ENCODE assay signal across 4 cellular contexts in genomic region chr14:88085736-88086135, GRCh38.
TF ChIP-seq lines count a peak whose summit lies in the region.

No MANE protein-coding gene starts in this region.

TF ChIP-seq in HepG2, 621 proteins besides CTCF, POLR2A, EP300 and RAD21:
- TF ChIP-seq MAFF (IDR thresholded peaks at IDR 0.05; ENCODE audit: low read depth, low read length) (peak; percentile 84), MAFK (conservative IDR thresholded peaks at IDR 0.05 in 1 of 2, IDR thresholded peaks at IDR 0.05 in 1 of 2; ENCODE audit: low read length in 2 of 2) (peak; percentile 81 to 93), ZNF775 (CRISPR knock-in tag; IDR thresholded peaks at IDR 0.05; ENCODE audit: borderline replicate concordance) (no peak), ZNF562 (CRISPR knock-in tag; IDR thresholded peaks at IDR 0.05; ENCODE audit: borderline replicate concordance) (no peak)
TF ChIP-seq in HepG2: peak in this region for 2.

TF ChIP-seq in A549, 52 proteins besides CTCF, POLR2A, EP300 and RAD21:
- no peak for TF ChIP-seq RNF2 (IDR thresholded peaks at IDR 0.05; ENCODE audit: borderline replicate concordance, low read depth)
- no peak for TF ChIP-seq RFX5 (IDR thresholded peaks at IDR 0.05)
- TF ChIP-seq MAFK (IDR thresholded peaks at IDR 0.05; ENCODE audit: partially characterized antibody) = peak; percentile 85
- TF ChIP-seq NR3C1 (IDR thresholded peaks at IDR 0.05) = no peak
- TF ChIP-seq GATA3 (IDR thresholded peaks at IDR 0.05; ENCODE audit: borderline replicate concordance) = no peak
- TF ChIP-seq HOXB13 (CRISPR knock-in tag; IDR thresholded peaks at IDR 0.05; ENCODE audit: low read depth) = no peak
- TF ChIP-seq, protein P1, sequence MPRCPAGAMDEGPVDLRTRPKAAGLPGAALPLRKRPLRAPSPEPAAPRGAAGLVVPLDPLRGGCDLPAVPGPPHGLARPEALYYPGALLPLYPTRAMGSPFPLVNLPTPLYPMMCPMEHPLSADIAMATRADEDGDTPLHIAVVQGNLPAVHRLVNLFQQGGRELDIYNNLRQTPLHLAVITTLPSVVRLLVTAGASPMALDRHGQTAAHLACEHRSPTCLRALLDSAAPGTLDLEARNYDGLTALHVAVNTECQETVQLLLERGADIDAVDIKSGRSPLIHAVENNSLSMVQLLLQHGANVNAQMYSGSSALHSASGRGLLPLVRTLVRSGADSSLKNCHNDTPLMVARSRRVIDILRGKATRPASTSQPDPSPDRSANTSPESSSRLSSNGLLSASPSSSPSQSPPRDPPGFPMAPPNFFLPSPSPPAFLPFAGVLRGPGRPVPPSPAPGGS (IDR thresholded peaks at IDR 0.05) = no peak

TF ChIP-seq in IMR-90, 13 proteins besides CTCF, POLR2A, EP300 and RAD21:
- no peak for TF ChIP-seq CHD1 (IDR thresholded peaks at IDR 0.05; ENCODE audit: low read depth, low read length)
- no peak for TF ChIP-seq MAZ (IDR thresholded peaks at IDR 0.05; ENCODE audit: borderline replicate concordance, low read depth, low read length)
- peak; percentile 85 for TF ChIP-seq MAFK (IDR thresholded peaks at IDR 0.05; ENCODE audit: low read depth, low read length)
- no peak for TF ChIP-seq RCOR1 (IDR thresholded peaks at IDR 0.05; ENCODE audit: insufficient replicate concordance, low read length)
- no peak for TF ChIP-seq MXI1 (IDR thresholded peaks at IDR 0.05; ENCODE audit: borderline replicate concordance, low read depth, low read length)

TF ChIP-seq in K562, 482 proteins besides CTCF, POLR2A, EP300 and RAD21:
- TF ChIP-seq ZNF121 (CRISPR knock-in tag; conservative IDR thresholded peaks at IDR 0.05) (no peak), MAFF (IDR thresholded peaks at IDR 0.05; ENCODE audit: low read length) (peak; percentile 34; the same call in 1 of the 2 replicates), ZNF316 (IDR thresholded peaks at IDR 0.05) (peak; percentile 29; the same call in 1 of the 2 replicates)
